1 cellular context compared by ENCODE assay signal in the genomic region with DNA sequence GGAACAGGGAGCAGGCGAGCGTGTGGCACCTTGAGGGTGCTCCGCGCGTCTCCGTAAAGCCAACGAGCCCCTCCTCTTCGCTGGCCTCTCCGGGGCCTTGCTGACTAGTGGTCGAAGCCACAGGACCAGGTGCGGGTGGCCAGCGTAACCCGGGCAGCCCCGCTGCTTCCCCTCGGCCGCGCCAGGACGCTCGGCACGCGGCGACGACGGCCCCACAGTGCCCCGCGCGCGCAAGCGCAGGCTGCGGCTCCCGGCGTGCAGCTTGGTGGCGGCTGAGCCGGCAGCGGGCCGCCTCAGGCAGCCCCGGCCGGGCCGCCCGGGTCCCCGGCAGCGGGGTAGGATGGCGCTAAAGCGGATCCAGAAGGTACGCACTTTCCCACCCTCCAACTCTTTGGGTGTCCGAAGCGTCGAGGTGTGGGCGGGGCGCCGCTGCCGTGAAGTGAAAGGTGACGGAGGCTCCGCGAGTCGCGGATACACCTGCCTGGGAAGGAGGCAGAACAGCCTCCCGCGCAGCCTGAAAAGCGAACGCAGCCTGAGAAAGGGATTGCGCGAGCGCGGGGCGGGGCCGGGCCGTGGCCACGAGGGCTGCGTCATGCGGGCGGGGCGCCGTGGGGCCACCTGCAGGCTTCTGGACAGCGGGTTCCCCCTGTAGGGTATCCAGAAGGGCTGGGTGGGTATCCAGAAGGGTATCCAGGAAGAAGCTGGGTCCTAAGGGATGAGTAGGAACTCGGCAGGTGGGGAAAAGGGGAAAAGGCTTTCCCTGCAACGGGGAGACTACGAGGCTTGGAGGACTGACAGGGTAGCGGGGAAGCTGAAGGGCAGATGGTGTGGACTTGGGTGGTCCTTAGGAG.
TF ChIP-seq lines count a peak whose summit lies in the region.

Gene UBE2D4 (plus strand): TSS at position 244 of the 851 bp plus-strand sequence. CDS start 97 bp downstream, at position 341.

TF ChIP-seq in GM12878, 131 proteins besides CTCF, POLR2A, EP300 and RAD21 (continued from another document and continues in another):
- no peak for TF ChIP-seq ZBTB11 (CRISPR knock-in tag; IDR thresholded peaks at IDR 0.05)
- TF ChIP-seq POLR2AphosphoS5 (IDR thresholded peaks at IDR 0.05; ENCODE audit: low read length): peak; percentile 94
- no peak for TF ChIP-seq NFIC (IDR thresholded peaks at IDR 0.05; ENCODE audit: low read depth, low read length)
- no peak for TF ChIP-seq NFYA (IDR thresholded peaks at IDR 0.05; ENCODE audit: borderline replicate concordance, low read depth, low read length)
- peak; percentile 78; the same call in 1 of the 2 replicates for TF ChIP-seq ZNF207 (IDR thresholded peaks at IDR 0.05; ENCODE audit: borderline replicate concordance)
- TF ChIP-seq CHD4 (IDR thresholded peaks at IDR 0.05): no peak
- no peak for TF ChIP-seq EZH2 (IDR thresholded peaks at IDR 0.05; ENCODE audit: borderline replicate concordance, control insufficient read depth, low read depth, low read length)
- peak; percentile 22 for TF ChIP-seq MEF2B (IDR thresholded peaks at IDR 0.05; ENCODE audit: partially characterized antibody, poor library complexity, severe bottlenecking)
- no peak; the same call in 1 of the 2 replicates for TF ChIP-seq IRF3 (IDR thresholded peaks at IDR 0.05)
- TF ChIP-seq ATF3 (IDR thresholded peaks at IDR 0.05; ENCODE audit: borderline replicate concordance, extremely low read depth, low read depth, low read length): no peak
- peak; percentile 69 for TF ChIP-seq ZNF24 (IDR thresholded peaks at IDR 0.05)
- peak; percentile 88 for TF ChIP-seq DPF2 (IDR thresholded peaks at IDR 0.05)
- TF ChIP-seq TARDBP (IDR thresholded peaks at IDR 0.05; ENCODE audit: borderline replicate concordance): no peak; the same call in 1 of the 2 replicates
- 0 out of 2 replicates have a peak, but pooled peaks have one; percentile 70 for TF ChIP-seq NFXL1 (IDR thresholded peaks at IDR 0.05; ENCODE audit: borderline replicate concordance)
- no peak for TF ChIP-seq KAT2A (conservative IDR thresholded peaks at IDR 0.05; ENCODE audit: control insufficient read depth, low read depth, low read length)
- TF ChIP-seq POU2F2 (IDR thresholded peaks at IDR 0.05; ENCODE audit: borderline replicate concordance, low read depth, low read length): peak; percentile 38; the same call in 1 of the 3 replicates
- no peak for TF ChIP-seq WRNIP1 (IDR thresholded peaks at IDR 0.05; ENCODE audit: borderline replicate concordance, low read depth, low read length)
- TF ChIP-seq RUNX3 (IDR thresholded peaks at IDR 0.05; ENCODE audit: low read length): 0 out of 2 replicates have a peak, but pooled peaks have one; percentile 12
- TF ChIP-seq RAD51 (IDR thresholded peaks at IDR 0.05): no peak; the same call in 1 of the 2 replicates
- 0 out of 2 replicates have a peak, but pooled peaks have one; percentile 8 for TF ChIP-seq SPI1 (IDR thresholded peaks at IDR 0.05; ENCODE audit: borderline replicate concordance, insufficient read depth, low read depth, low read length)
- no peak for TF ChIP-seq STAT3 (IDR thresholded peaks at IDR 0.05; ENCODE audit: low read depth, low read length)
- TF ChIP-seq RCOR1 (conservative IDR thresholded peaks at IDR 0.05; ENCODE audit: low read depth, low read length): no peak
- TF ChIP-seq, protein P1, sequence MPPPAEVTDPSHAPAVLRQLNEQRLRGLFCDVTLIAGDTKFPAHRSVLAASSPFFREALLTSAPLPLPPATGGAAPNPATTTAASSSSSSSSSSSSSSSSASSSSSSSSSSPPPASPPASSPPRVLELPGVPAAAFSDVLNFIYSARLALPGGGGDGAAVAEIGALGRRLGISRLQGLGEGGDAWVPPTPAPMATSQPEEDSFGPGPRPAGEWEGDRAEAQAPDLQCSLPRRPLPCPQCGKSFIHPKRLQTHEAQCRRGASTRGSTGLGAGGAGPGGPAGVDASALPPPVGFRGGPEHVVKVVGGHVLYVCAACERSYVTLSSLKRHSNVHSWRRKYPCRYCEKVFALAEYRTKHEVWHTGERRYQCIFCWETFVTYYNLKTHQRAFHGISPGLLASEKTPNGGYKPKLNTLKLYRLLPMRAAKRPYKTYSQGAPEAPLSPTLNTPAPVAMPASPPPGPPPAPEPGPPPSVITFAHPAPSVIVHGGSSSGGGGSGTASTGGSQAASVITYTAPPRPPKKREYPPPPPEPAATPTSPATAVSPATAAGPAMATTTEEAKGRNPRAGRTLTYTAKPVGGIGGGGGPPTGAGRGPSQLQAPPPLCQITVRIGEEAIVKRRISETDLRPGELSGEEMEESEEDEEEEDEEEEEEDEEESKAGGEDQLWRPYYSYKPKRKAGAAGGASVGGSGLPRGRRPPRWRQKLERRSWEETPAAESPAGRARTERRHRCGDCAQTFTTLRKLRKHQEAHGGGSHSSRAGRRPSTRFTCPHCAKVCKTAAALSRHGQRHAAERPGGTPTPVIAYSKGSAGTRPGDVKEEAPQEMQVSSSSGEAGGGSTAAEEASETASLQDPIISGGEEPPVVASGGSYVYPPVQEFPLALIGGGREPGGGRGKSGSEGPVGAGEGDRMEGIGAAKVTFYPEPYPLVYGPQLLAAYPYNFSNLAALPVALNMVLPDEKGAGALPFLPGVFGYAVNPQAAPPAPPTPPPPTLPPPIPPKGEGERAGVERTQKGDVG (CRISPR knock-in tag; IDR thresholded peaks at IDR 0.05): no peak
- no peak for TF ChIP-seq E4F1 (IDR thresholded peaks at IDR 0.05; ENCODE audit: borderline replicate concordance, partially characterized antibody)
- TF ChIP-seq, protein P2, sequence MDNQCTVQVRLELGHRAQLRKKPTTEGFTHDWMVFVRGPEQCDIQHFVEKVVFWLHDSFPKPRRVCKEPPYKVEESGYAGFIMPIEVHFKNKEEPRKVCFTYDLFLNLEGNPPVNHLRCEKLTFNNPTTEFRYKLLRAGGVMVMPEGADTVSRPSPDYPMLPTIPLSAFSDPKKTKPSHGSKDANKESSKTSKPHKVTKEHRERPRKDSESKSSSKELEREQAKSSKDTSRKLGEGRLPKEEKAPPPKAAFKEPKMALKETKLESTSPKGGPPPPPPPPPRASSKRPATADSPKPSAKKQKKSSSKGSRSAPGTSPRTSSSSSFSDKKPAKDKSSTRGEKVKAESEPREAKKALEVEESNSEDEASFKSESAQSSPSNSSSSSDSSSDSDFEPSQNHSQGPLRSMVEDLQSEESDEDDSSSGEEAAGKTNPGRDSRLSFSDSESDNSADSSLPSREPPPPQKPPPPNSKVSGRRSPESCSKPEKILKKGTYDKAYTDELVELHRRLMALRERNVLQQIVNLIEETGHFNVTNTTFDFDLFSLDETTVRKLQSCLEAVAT (IDR thresholded peaks at IDR 0.05): 0 out of 2 replicates have a peak, but pooled peaks have one; percentile 50
- TF ChIP-seq E2F8 (IDR thresholded peaks at IDR 0.05; ENCODE audit: low read depth, partially characterized antibody): no peak
- TF ChIP-seq PAX5 (IDR thresholded peaks at IDR 0.05; ENCODE audit: borderline replicate concordance, low read depth, low read length): peak; percentile 38; the same call in 1 of the 2 replicates
- TF ChIP-seq MEF2A (IDR thresholded peaks at IDR 0.05; ENCODE audit: insufficient read depth, low read depth, low read length): no peak
- TF ChIP-seq IKZF2 (IDR thresholded peaks at IDR 0.05): peak; percentile 10 to 27; a peak in 1 of 4 replicates
- TF ChIP-seq SREBF1 (IDR thresholded peaks at IDR 0.05; ENCODE audit: low read length): no peak
- TF ChIP-seq YY1 (IDR thresholded peaks at IDR 0.05; ENCODE audit: low read depth, low read length): peak; percentile 58
- 0 out of 2 replicates have a peak, but pooled peaks have one; percentile 56 for TF ChIP-seq JUND (IDR thresholded peaks at IDR 0.05; ENCODE audit: low read depth, low read length)
- TF ChIP-seq NR2C1 (IDR thresholded peaks at IDR 0.05): peak; percentile 53
- TF ChIP-seq IRF5 (IDR thresholded peaks at IDR 0.05; ENCODE audit: borderline replicate concordance): no peak
- TF ChIP-seq NR2C2 (IDR thresholded peaks at IDR 0.05; ENCODE audit: borderline replicate concordance, control insufficient read depth, insufficient read length, low read depth): no peak
